Comparison of ENCODE assay signal across 18 cellular contexts in genomic region chr21:26409735-26410134, GRCh38.
"Had no signal": no experiment of that assay in that cellular context is flagged by ENCODE, and none has a peak within 500 bp of the region (broad histone marks: within the 10 kb centered on the region; RNA-seq: fewer than 3 reads in every experiment).

No MANE protein-coding gene starts in this region.

- H3K4me3 Mint-ChIP-seq: activated B cell treated with CpG ODN at 0.5 μM for 24 hours; activated CD8-positive, alpha-beta T cell treated with anti-CD3 and anti-CD28 coated beads, Interleukin-2, amount 10 ng/mL, durations not matched to agents 7 days and 5 days; activated naive CD8-positive, alpha-beta T cell treated with anti-CD3 and anti-CD28 coated beads for 36 hours; dendritic cell treated with granulocyte-macrophage colony-stimulating factor and Interleukin-4, amounts not matched to agents 40 ng/mL and 50 ng/mL, for 4 days; natural killer cell treated with Interleukin-12 subunit alpha and Interleukin-12 subunit beta and Interleukin-15 and Interleukin-18, amount 100 ng/mL, for 72 hours had no signal

- H3K4me1 ChIP-seq: testis had no signal

- H3K36me3 ChIP-seq: left ventricle myocardium inferior, right atrium auricular region, spleen, stomach, upper lobe of left lung had no signal

- H3K27me3 Mint-ChIP-seq: activated B cell treated with CpG ODN at 0.5 μM for 24 hours; activated naive CD8-positive, alpha-beta T cell treated with anti-CD3 and anti-CD28 coated beads for 36 hours; dendritic cell treated with granulocyte-macrophage colony-stimulating factor and Interleukin-4, amounts not matched to agents 40 ng/mL and 50 ng/mL, for 4 days had no signal

- DNase-seq: activated B cell treated with CpG ODN at 0.5 μM for 24 hours; activated CD4-positive, alpha-beta T cell treated with anti-CD3 and anti-CD28 coated beads for 48 hours; activated CD8-positive, alpha-beta memory T cell treated with anti-CD3 and anti-CD28 coated beads, Interleukin-2, amount 50 U/mL, for 48 hours; activated CD8-positive, alpha-beta T cell treated with anti-CD3 and anti-CD28 coated beads, Interleukin-2, amount 10 ng/mL, durations not matched to agents 7 days and 5 days; activated naive CD8-positive, alpha-beta T cell treated with anti-CD3 and anti-CD28 coated beads for 36 hours; anterior cingulate cortex; effector memory CD4-positive, alpha-beta T cell; islet precursor cell; left ventricle myocardium inferior; occipital lobe; spleen; stomach; T-helper 2 cell; testis; upper lobe of left lung had no signal

- ATAC-seq: activated CD8-positive, alpha-beta T cell treated with anti-CD3 and anti-CD28 coated beads, Interleukin-2, amount 10 ng/mL, durations not matched to agents 7 days and 5 days; natural killer cell treated with Interleukin-12 subunit alpha and Interleukin-12 subunit beta and Interleukin-15 and Interleukin-18, amount 100 ng/mL, for 72 hours had no signal

- H3K9me3 Mint-ChIP-seq: activated B cell treated with CpG ODN at 0.5 μM for 24 hours; dendritic cell treated with granulocyte-macrophage colony-stimulating factor and Interleukin-4, amounts not matched to agents 40 ng/mL and 50 ng/mL, for 4 days; natural killer cell treated with Interleukin-12 subunit alpha and Interleukin-12 subunit beta and Interleukin-15 and Interleukin-18, amount 100 ng/mL, for 72 hours had no signal

- H3K27me3 ChIP-seq: right atrium auricular region, spleen, stomach, testis, upper lobe of left lung had no signal

- H3K27ac Mint-ChIP-seq: activated B cell treated with CpG ODN at 0.5 μM for 24 hours; activated CD8-positive, alpha-beta T cell treated with anti-CD3 and anti-CD28 coated beads, Interleukin-2, amount 10 ng/mL, durations not matched to agents 7 days and 5 days; activated naive CD8-positive, alpha-beta T cell treated with anti-CD3 and anti-CD28 coated beads for 36 hours; dendritic cell treated with granulocyte-macrophage colony-stimulating factor and Interleukin-4, amounts not matched to agents 40 ng/mL and 50 ng/mL, for 4 days; natural killer cell treated with Interleukin-12 subunit alpha and Interleukin-12 subunit beta and Interleukin-15 and Interleukin-18, amount 100 ng/mL, for 72 hours had no signal

- H3K36me3 Mint-ChIP-seq: activated naive CD8-positive, alpha-beta T cell treated with anti-CD3 and anti-CD28 coated beads for 36 hours had no signal

- H3K9me3 ChIP-seq: left ventricle myocardium inferior, right atrium auricular region, stomach, testis, upper lobe of left lung had no signal

- H3K4me3 ChIP-seq: left ventricle myocardium inferior, right atrium auricular region, spleen, stomach, testis, upper lobe of left lung had no signal

- H3K27ac ChIP-seq: left ventricle myocardium inferior, right atrium auricular region, stomach, testis, upper lobe of left lung had no signal
